In genomic region chr7:30750574-30751256, GRCh38 we compare ENCODE assay signal across 10 cellular contexts. TPM values are rescaled to one million over a fixed set of nuclear protein-coding genes. Genes with fewer than 3 reads are reported as not detected.
A peak's percentile ranks its signal among the peaks of the same experiment; 100 is the strongest.
DNase-seq lines count a peak whose midpoint lies in the region; ATAC-seq and TF ChIP-seq lines count a peak whose summit lies in the region.
"Had no signal": no experiment of that assay in that cellular context is flagged by ENCODE, and none has a peak within 500 bp of the region (broad histone marks: within the 10 kb centered on the region; RNA-seq: fewer than 3 reads in every experiment).

No MANE protein-coding gene starts in this region.

- H3K4me1 Mint-ChIP-seq in CD4-positive, alpha-beta memory T cell: no peaks in the 10 kb centered on the region
- H3K4me1 Mint-ChIP-seq: stimulated activated memory B cell treated with anti-CD40 and anti-IgM and Interleukin-4, amounts not matched to agents 10 μg/mL and 1 μg/mL and 100 μg/mL, for 72 hours had no signal

- CTCF ChIA-PET in CD4-positive, alpha-beta memory T cell (lab: Charles Lee; ENCODE audit: partially characterized antibody): interaction anchor here (4.6 kb wide), 1 partner anchor 10 kb away, joined by 30 read pairs; no protein-coding TSS in a partner anchor

- H3K27me3 ChIP-seq in left ventricle myocardium inferior (ENCODE audit: low read depth): no peaks in the 10 kb centered on the region
- H3K27me3 ChIP-seq in CD4-positive, alpha-beta memory T cell (ENCODE audit: insufficient read depth, low read length): no peaks in the 10 kb centered on the region

- intact Hi-C loops in left ventricle myocardium inferior (cut with micrococcal nuclease) (no loop called here), sciatic nerve (cut with DNase I) (no loop called here)
- intact Hi-C loops in CD4-positive, alpha-beta memory T cell (cut with micrococcal nuclease): no loop called here

- H3K4me3 ChIP-seq in left ventricle myocardium inferior: peak overlapping the region; percentile 67
- no peak overlapping the region for H3K4me3 ChIP-seq in CD4-positive, alpha-beta memory T cell (ENCODE audit: low read length in 2 of 2)

- no peak overlapping the region for H3K4me3 Mint-ChIP-seq in CD4-positive, alpha-beta memory T cell
- H3K4me3 Mint-ChIP-seq: stimulated activated memory B cell treated with anti-CD40 and anti-IgM and Interleukin-4, amounts not matched to agents 10 μg/mL and 1 μg/mL and 100 μg/mL, for 72 hours had no signal

- H3K27ac ChIP-seq in left ventricle myocardium inferior (replicated peaks): peak overlapping the region; percentile 83
- H3K27ac ChIP-seq in CD4-positive, alpha-beta memory T cell (ENCODE audit: low read depth, low read length): no peak overlapping the region

- POLR2A ChIA-PET in CD4-positive, alpha-beta memory T cell (lab: Charles Lee; ENCODE audit: partially characterized antibody): no interaction called here

- H3K36me3 ChIP-seq in left ventricle myocardium inferior: no peaks in the 10 kb centered on the region
- no peaks in the 10 kb centered on the region for H3K36me3 ChIP-seq in CD4-positive, alpha-beta memory T cell (ENCODE audit: insufficient read depth, low read length)

- no peaks in the 10 kb centered on the region for H3K36me3 Mint-ChIP-seq in CD4-positive, alpha-beta memory T cell
- H3K36me3 Mint-ChIP-seq: stimulated activated memory B cell treated with anti-CD40 and anti-IgM and Interleukin-4, amounts not matched to agents 10 μg/mL and 1 μg/mL and 100 μg/mL, for 72 hours had no signal

- no peaks in the 10 kb centered on the region for H3K9me3 ChIP-seq in left ventricle myocardium inferior (replicated peaks)
- no peaks in the 10 kb centered on the region for H3K9me3 ChIP-seq in CD4-positive, alpha-beta memory T cell (ENCODE audit: control insufficient read depth in 1 of 2, low read length in 2 of 2)

- H3K9me3 Mint-ChIP-seq in CD4-positive, alpha-beta memory T cell: peaks cover 0 to 4% (median 0%) of the 10 kb centered on the region in 8 donors

- H3K4me1 ChIP-seq in left ventricle myocardium inferior: peaks cover 57% of the 10 kb centered on the region
- H3K4me1 ChIP-seq in CD4-positive, alpha-beta memory T cell (ENCODE audit: insufficient read depth, low read length): no peaks in the 10 kb centered on the region

- DNase-seq in DMS153 treated with DMSO at 0.1 percent for 48 hours (lab: John Stamatoyannopoulos, UW; ENCODE audit: unreplicated experiment) (peak; percentile 64), anterior cingulate cortex (lab: John Stamatoyannopoulos, UW) (peak in 49 of 58 donors; percentile 8 to 83 (median 42)), left ventricle myocardium inferior (peak; percentile 85), sciatic nerve (ENCODE audit: low spot score) (peak; percentile 77), NCI-H748 (lab: John Stamatoyannopoulos, UW; ENCODE audit: unreplicated experiment) (no peak)
- DNase-seq in stimulated activated CD4-positive, alpha-beta T cell treated with anti-CD3 and anti-CD28 coated beads, Interleukin-15, amount 100 ng/mL, for 24 hours: no peak
- no peak for DNase-seq in CD4-positive, alpha-beta memory T cell
- DNase-seq: NCI-H748 treated with DMSO at 0.1 percent for 48 hours had no signal

- H3K27ac Mint-ChIP-seq in CD4-positive, alpha-beta memory T cell: peak overlapping the region in 1 of 7 donors; percentile 55
- H3K27ac Mint-ChIP-seq: stimulated activated memory B cell treated with anti-CD40 and anti-IgM and Interleukin-4, amounts not matched to agents 10 μg/mL and 1 μg/mL and 100 μg/mL, for 72 hours had no signal

- ATAC-seq in sciatic nerve (peak; percentile 78), HG03521 (IDR thresholded peaks at IDR 0.05; ENCODE audit: unreplicated experiment) (no peak)
- ATAC-seq: stimulated activated memory B cell treated with anti-CD40 and anti-IgM and Interleukin-4, amounts not matched to agents 10 μg/mL and 1 μg/mL and 100 μg/mL, for 72 hours had no signal

- no peak for TF ChIP-seq CTCF in left ventricle myocardium inferior (IDR thresholded peaks at IDR 0.05; ENCODE audit: borderline replicate concordance)

- peaks cover 0 to 4% of the 10 kb centered on the region in 2 donors for H3K27me3 Mint-ChIP-seq in CD4-positive, alpha-beta memory T cell

RNA-seq across cellular contexts. Expression of gene INMT, which starts 1.2 kb away (rescaled TPM):
- total RNA-seq in left ventricle myocardium inferior (49.5 TPM), sciatic nerve (131 TPM)
- 1 to 10 TPM in 1 of 2 experiments, under 1 TPM in 1; 0.87 to 1.2 TPM for total RNA-seq in CD4-positive, alpha-beta memory T cell
- polyA plus RNA-seq in CD4-positive, alpha-beta memory T cell: under 1 TPM; 0.22 to 0.77 TPM

RNA-seq across cellular contexts. Expression of gene MINDY4, which starts 20.5 kb away (rescaled TPM):
- total RNA-seq in left ventricle myocardium inferior: 3.8 TPM
- 15.6 TPM for total RNA-seq in sciatic nerve
- total RNA-seq in CD4-positive, alpha-beta memory T cell: 1 to 10 TPM; 1.2 to 1.5 TPM
- under 1 TPM; 0.23 to 0.94 TPM for polyA plus RNA-seq in CD4-positive, alpha-beta memory T cell

Comparison
In these comparisons a context has a peak if more than half of its experiments do, and no peak if none do; other contexts are left out.
1. DNase-seq: peak in DMS153 treated with DMSO at 0.1 percent for 48 hours (single experiment), anterior cingulate cortex (49 of 58), left ventricle myocardium inferior (single experiment) and sciatic nerve (single experiment); none in NCI-H748 (single experiment), stimulated activated CD4-positive, alpha-beta T cell treated with anti-CD3 and anti-CD28 coated beads, Interleukin-15, amount 100 ng/mL, for 24 hours (single experiment) and CD4-positive, alpha-beta memory T cell (0 of 5).
2. RNA of gene INMT, which starts 1.2 kb away (total RNA-seq): 131 TPM in sciatic nerve (single experiment) and 49.5 TPM in left ventricle myocardium inferior (single experiment); 0.87 to 1.2 TPM in CD4-positive, alpha-beta memory T cell; every median in the first group is over 10 times any median in the second.